21 cellular contexts compared by ENCODE assay signal in genomic region chr14:92325835-92326234, GRCh38. TPM values are rescaled to one million over a fixed set of nuclear protein-coding genes. Genes with fewer than 3 reads are reported as not detected.
DNase-seq lines count a peak whose midpoint lies in the region; TF ChIP-seq lines count a peak whose summit lies in the region.
"Had no signal": no experiment of that assay in that cellular context is flagged by ENCODE, and none has a peak within 500 bp of the region (broad histone marks: within the 10 kb centered on the region; RNA-seq: fewer than 3 reads in every experiment).

No MANE protein-coding gene starts in this region.

- no peak for TF ChIP-seq EP300 in ovary (IDR thresholded peaks at IDR 0.05)

- peaks cover 4% of the 10 kb centered on the region for H3K4me1 Mint-ChIP-seq in activated naive CD8-positive, alpha-beta T cell treated with anti-CD3 and anti-CD28 coated beads for 36 hours

- no peaks in the 10 kb centered on the region for H3K9me3 Mint-ChIP-seq in activated naive CD8-positive, alpha-beta T cell treated with anti-CD3 and anti-CD28 coated beads for 36 hours
- H3K9me3 Mint-ChIP-seq: CD4-positive, alpha-beta T cell had no signal

- H3K9me3 ChIP-seq in WERI-Rb-1 (ENCODE audit: severe bottlenecking) (no peaks in the 10 kb centered on the region), ovary (no peaks in the 10 kb centered on the region)
- H3K9me3 ChIP-seq: SJCRH30, upper lobe of left lung had no signal

- intact Hi-C loops in ovary (cut with DNase I), result loop anchor here in 1 of 4 donors (10.0 kb wide), 1 partner anchor 349 kb away; no protein-coding TSS in a partner anchor

- H3K36me3 Mint-ChIP-seq in activated naive CD8-positive, alpha-beta T cell treated with anti-CD3 and anti-CD28 coated beads for 36 hours, result no peaks in the 10 kb centered on the region

- no peaks in the 10 kb centered on the region for H3K4me1 ChIP-seq in ovary (ENCODE audit: insufficient read depth)
- H3K4me1 ChIP-seq: SJCRH30 had no signal

- no peak overlapping the region for H3K4me3 ChIP-seq in WERI-Rb-1 (ENCODE audit: low read depth, low read length)
- no peak overlapping the region for H3K4me3 ChIP-seq in ovary
- H3K4me3 ChIP-seq: SJCRH30, upper lobe of left lung had no signal

- H3K27me3 ChIP-seq in WERI-Rb-1 (ENCODE audit: insufficient read depth, low read depth, severe bottlenecking) (peaks cover 9% of the 10 kb centered on the region), ovary (no peaks in the 10 kb centered on the region)
- H3K27me3 ChIP-seq: SJCRH30 had no signal

- H3K27ac ChIP-seq in WERI-Rb-1, result no peak overlapping the region
- H3K27ac ChIP-seq in ovary, result no peak overlapping the region
- H3K27ac ChIP-seq: SJCRH30, upper lobe of left lung had no signal

- H3K36me3 ChIP-seq in WERI-Rb-1, result no peaks in the 10 kb centered on the region
- no peaks in the 10 kb centered on the region for H3K36me3 ChIP-seq in ovary
- H3K36me3 ChIP-seq: SJCRH30, upper lobe of left lung had no signal

- H3K4me3 Mint-ChIP-seq in activated naive CD8-positive, alpha-beta T cell treated with anti-CD3 and anti-CD28 coated beads for 36 hours, result no peak overlapping the region
- H3K4me3 Mint-ChIP-seq: CD4-positive, alpha-beta T cell had no signal

- no peak for TF ChIP-seq POLR2A in ovary (IDR thresholded peaks at IDR 0.05)

- H3K27me3 Mint-ChIP-seq in activated naive CD8-positive, alpha-beta T cell treated with anti-CD3 and anti-CD28 coated beads for 36 hours, result peaks cover 65% of the 10 kb centered on the region

- WGBS in ovary, 3 donors, result 60 to 67% (median 62%) methylated on average over 4 of the region's 4 CpGs

- peak; percentile 13 for DNase-seq in NCI-H82 (lab: John Stamatoyannopoulos, UW)
- DNase-seq in NCI-H82 treated with DMSO at 0.1 percent for 48 hours (lab: John Stamatoyannopoulos, UW; ENCODE audit: unreplicated experiment), result no peak
- peak; percentile 32 for DNase-seq in HuH-7 (ENCODE audit: low spot score)
- DNase-seq in WERI-Rb-1, result peak; percentile 49
- peak; percentile 4 for DNase-seq in glomerular visceral epithelial cell (ENCODE audit: extremely low spot score)
- DNase-seq in ovary, result no peak
- DNase-seq in stimulated activated CD4-positive, alpha-beta T cell treated with anti-CD3 and anti-CD28 coated beads, Interleukin-15, amount 100 ng/mL, for 24 hours, result no peak
- no peak for DNase-seq in activated naive CD8-positive, alpha-beta T cell treated with anti-CD3 and anti-CD28 coated beads for 36 hours
- DNase-seq: ACHN; amniotic stem cell; CD4-positive, alpha-beta T cell; DND-41; hippocampal formation; islet precursor cell; Kasumi-1; NCI-H1417 treated with DMSO at 0.1 percent for 48 hours; NCI-H226; occipital lobe; SJCRH30; stimulated activated naive CD8-positive, alpha-beta T cell treated with anti-CD3 and anti-CD28 coated beads, Interleukin-15, Interleukin-2, amounts not matched to agents 100 U/mL and 50 U/mL, for 24 hours; upper lobe of left lung had no signal

- peak; percentile 50; the same call in 1 of the 2 replicates for TF ChIP-seq CTCF in WERI-Rb-1 (IDR thresholded peaks at IDR 0.05; ENCODE audit: low read depth, low read length)
- TF ChIP-seq CTCF in ovary (IDR thresholded peaks at IDR 0.05), result no peak

- no peak overlapping the region for H3K27ac Mint-ChIP-seq in activated naive CD8-positive, alpha-beta T cell treated with anti-CD3 and anti-CD28 coated beads for 36 hours
- H3K27ac Mint-ChIP-seq: CD4-positive, alpha-beta T cell had no signal

RNA-seq across cellular contexts. Expression of gene SLC24A4, which starts 2.9 kb away (rescaled TPM):
- total RNA-seq in ovary, result under 1 TPM; 0.11 to 0.61 (median 0.24) TPM
- polyA plus RNA-seq in ovary, result under 1 TPM; 0.10 to 0.98 TPM
- total RNA-seq in activated naive CD8-positive, alpha-beta T cell treated with anti-CD3 and anti-CD28 coated beads for 36 hours, result under 1 TPM; 0.06 to 0.08 TPM

Comparison
In these comparisons a context has a peak if more than half of its experiments do, and no peak if none do; other contexts are left out.
1. DNase-seq: peak in NCI-H82 (single experiment), HuH-7 (single experiment), WERI-Rb-1 (single experiment) and glomerular visceral epithelial cell (single experiment); none in NCI-H82 treated with DMSO at 0.1 percent for 48 hours (single experiment), ovary (0 of 5), stimulated activated CD4-positive, alpha-beta T cell treated with anti-CD3 and anti-CD28 coated beads, Interleukin-15, amount 100 ng/mL, for 24 hours (single experiment) and activated naive CD8-positive, alpha-beta T cell treated with anti-CD3 and anti-CD28 coated beads for 36 hours (single experiment).